In the genomic region with DNA sequence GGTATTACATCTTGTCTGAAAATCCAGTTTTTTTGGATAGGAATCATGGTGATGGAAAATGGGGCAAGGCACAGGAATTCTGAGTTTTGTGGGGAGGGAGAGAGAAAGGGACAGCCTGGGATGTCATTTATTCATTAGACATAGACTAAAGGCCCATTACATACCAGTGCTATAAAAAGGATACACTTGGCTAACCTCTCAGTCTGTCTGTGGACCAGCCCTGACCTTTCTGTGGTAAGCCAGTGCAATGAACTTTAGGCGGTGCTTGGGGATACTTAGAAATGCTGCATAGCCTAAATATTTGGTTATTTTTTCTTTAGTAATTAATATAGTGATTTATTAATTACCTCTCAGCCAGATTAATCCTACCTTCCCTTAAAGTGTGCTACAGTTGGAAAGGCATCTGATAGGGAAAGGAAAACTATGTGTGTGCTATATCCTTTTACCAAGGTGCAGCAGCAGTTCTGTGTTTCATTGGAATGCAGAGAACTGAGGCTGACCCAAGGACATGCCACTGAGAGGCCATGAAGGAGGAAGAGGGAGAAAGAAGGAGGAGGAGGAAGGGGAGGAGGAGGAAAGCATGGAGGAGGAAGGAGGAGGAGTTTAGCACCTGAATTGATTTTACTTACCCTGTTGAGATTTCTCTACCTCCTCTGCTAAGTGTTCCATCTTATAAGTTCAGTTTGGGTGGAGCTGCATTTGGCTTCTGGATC, we compare ENCODE assay signal across 28 cellular contexts. TPM values are rescaled to one million over a fixed set of nuclear protein-coding genes. Genes with fewer than 3 reads are reported as not detected.
DNase-seq lines count a peak whose midpoint lies in the region; ATAC-seq and TF ChIP-seq lines count a peak whose summit lies in the region.
"Had no signal": no experiment of that assay in that cellular context is flagged by ENCODE, and none has a peak within 500 bp of the region (broad histone marks: within the 10 kb centered on the region; RNA-seq: fewer than 3 reads in every experiment).

No MANE protein-coding gene starts in this region.

- H3K4me3 ChIP-seq in BLaER1 treated with 17β-estradiol and CSF1 and Interleukin-3, amounts not matched to agents 10 nM and 100 nM: no peak overlapping the region
- H3K4me3 ChIP-seq: A549, breast epithelium, gastroesophageal sphincter, hepatocyte, SJCRH30, thoracic aorta had no signal

- peaks cover 0 to 8% (median 0%) of the 10 kb centered on the region in 11 experiments; a peak in 5 of 22 replicates for H3K36me3 ChIP-seq in BLaER1 treated with 17β-estradiol and CSF1 and Interleukin-3, amounts not matched to agents 10 nM and 100 nM
- H3K36me3 ChIP-seq: breast epithelium, thoracic aorta, WERI-Rb-1 had no signal

- TF ChIP-seq CTCF in VCaP (conservative IDR thresholded peaks at IDR 0.05): no peak
- no peak for TF ChIP-seq CTCF in progenitor cell of endocrine pancreas (IDR thresholded peaks at IDR 0.05; ENCODE audit: unreplicated experiment)

- H3K27me3 ChIP-seq in BLaER1 treated with 17β-estradiol and CSF1 and Interleukin-3, amounts not matched to agents 10 nM and 100 nM: no peaks in the 10 kb centered on the region
- H3K27me3 ChIP-seq: breast epithelium, gastroesophageal sphincter, SJCRH30 had no signal

- peak overlapping the region in 7 of 11 experiments; percentile 15 to 35 (median 23); a peak in 11 of 22 replicates for H3K4me2 ChIP-seq in BLaER1 treated with 17β-estradiol and CSF1 and Interleukin-3, amounts not matched to agents 10 nM and 100 nM
- H3K4me2 ChIP-seq: A549, hepatocyte had no signal

- peaks cover 3% of the 10 kb centered on the region for H3K4me1 Mint-ChIP-seq in progenitor cell of endocrine pancreas (ENCODE audit: low read depth)
- no peaks in the 10 kb centered on the region for H3K4me1 Mint-ChIP-seq in activated T-cell treated with anti-CD3 and anti-CD28 coated beads, Interleukin-2, amount 50 U/mL, for 72 hours (ENCODE audit: low read depth)
- H3K4me1 Mint-ChIP-seq in activated CD4-positive, alpha-beta T cell treated with anti-CD3 and anti-CD28 coated beads, Interleukin-2, amount 10 ng/mL, durations not matched to agents 24 days and 14 days: no peaks in the 10 kb centered on the region
- H3K4me1 Mint-ChIP-seq: natural killer cell; stimulated activated naive CD8-positive, alpha-beta T cell treated with anti-CD3 and anti-CD28 coated beads, Interleukin-15, amount 100 ng/mL, for 72 hours had no signal

- intact Hi-C loops in activated CD4-positive, alpha-beta T cell treated with anti-CD3 and anti-CD28 coated beads, Interleukin-2, amount 10 ng/mL, durations not matched to agents 24 days and 14 days (cut with micrococcal nuclease): no loop called here

- no peak overlapping the region for H3K27ac ChIP-seq in BLaER1 treated with 17β-estradiol and CSF1 and Interleukin-3, amounts not matched to agents 10 nM and 100 nM
- peak overlapping the region; percentile 59 for H3K27ac ChIP-seq in VCaP
- H3K27ac ChIP-seq: A549, breast epithelium, gastroesophageal sphincter, hepatocyte, SJCRH30, thoracic aorta, WERI-Rb-1 had no signal

- no peaks in the 10 kb centered on the region for H3K36me3 Mint-ChIP-seq in progenitor cell of endocrine pancreas (ENCODE audit: insufficient read depth)
- no peaks in the 10 kb centered on the region for H3K36me3 Mint-ChIP-seq in activated T-cell treated with anti-CD3 and anti-CD28 coated beads, Interleukin-2, amount 50 U/mL, for 72 hours (ENCODE audit: insufficient read depth in 2 of 2)
- no peaks in the 10 kb centered on the region for H3K36me3 Mint-ChIP-seq in activated CD4-positive, alpha-beta T cell treated with anti-CD3 and anti-CD28 coated beads, Interleukin-2, amount 10 ng/mL, durations not matched to agents 24 days and 14 days (ENCODE audit: low read depth)
- H3K36me3 Mint-ChIP-seq: activated naive CD8-positive, alpha-beta T cell; natural killer cell had no signal

- no peaks in the 10 kb centered on the region for H3K27me3 Mint-ChIP-seq in progenitor cell of endocrine pancreas
- H3K27me3 Mint-ChIP-seq in activated T-cell treated with anti-CD3 and anti-CD28 coated beads, Interleukin-2, amount 50 U/mL, for 72 hours (ENCODE audit: low read depth): peaks cover 11% of the 10 kb centered on the region
- H3K27me3 Mint-ChIP-seq in activated CD4-positive, alpha-beta T cell treated with anti-CD3 and anti-CD28 coated beads, Interleukin-2, amount 10 ng/mL, durations not matched to agents 24 days and 14 days: no peaks in the 10 kb centered on the region

- no peaks in the 10 kb centered on the region for H3K9me3 ChIP-seq in BLaER1 treated with 17β-estradiol and CSF1 and Interleukin-3, amounts not matched to agents 10 nM and 100 nM (replicated peaks in 1 of 11)
- H3K9me3 ChIP-seq: A549, breast epithelium, gastroesophageal sphincter, SJCRH30, thoracic aorta had no signal

- no peaks in the 10 kb centered on the region for H3K9me3 Mint-ChIP-seq in progenitor cell of endocrine pancreas (ENCODE audit: low read depth)
- no peaks in the 10 kb centered on the region for H3K9me3 Mint-ChIP-seq in activated T-cell treated with anti-CD3 and anti-CD28 coated beads, Interleukin-2, amount 50 U/mL, for 72 hours
- no peaks in the 10 kb centered on the region for H3K9me3 Mint-ChIP-seq in activated CD4-positive, alpha-beta T cell treated with anti-CD3 and anti-CD28 coated beads, Interleukin-2, amount 10 ng/mL, durations not matched to agents 24 days and 14 days

- no peak for ATAC-seq in activated T-cell treated with anti-CD3 and anti-CD28 coated beads, Interleukin-2, amount 50 U/mL, for 72 hours (replicated peaks in 1 of 2)
- ATAC-seq: A549; gastroesophageal sphincter; natural killer cell; stimulated activated naive CD8-positive, alpha-beta T cell treated with anti-CD3 and anti-CD28 coated beads, Interleukin-15, amount 100 ng/mL, for 72 hours had no signal

- DNase-seq in left kidney (ENCODE audit: low read depth, low spot score) (peak; percentile 15), progenitor cell of endocrine pancreas (ENCODE audit: low spot score, unreplicated experiment) (no peak), NCI-H1694 treated with DMSO at 0.1 percent for 48 hours (lab: John Stamatoyannopoulos, UW) (no peak), NCI-H2107 treated with DMSO at 0.1 percent for 48 hours (lab: John Stamatoyannopoulos, UW; ENCODE audit: unreplicated experiment) (no peak)
- DNase-seq in activated T-cell treated with anti-CD3 and anti-CD28 coated beads, Interleukin-2, amount 50 U/mL, for 72 hours: no peak
- DNase-seq in activated CD4-positive, alpha-beta T cell treated with anti-CD3 and anti-CD28 coated beads, Interleukin-2, amount 10 ng/mL, durations not matched to agents 24 days and 14 days: no peak
- DNase-seq: activated CD4-positive, alpha-beta T cell treated with anti-CD3 and anti-CD28 coated beads for 48 hours; activated CD8-positive, alpha-beta memory T cell treated with anti-CD3 and anti-CD28 coated beads for 24 hours; activated T-cell treated with anti-CD3 and anti-CD28 coated beads for 4 hours; EL; natural killer cell; NCI-H1436 treated with DMSO at 0.1 percent for 48 hours; NCI-H748 treated with DMSO at 0.1 percent for 48 hours; RPMI8226; SJCRH30; small intestine; stimulated activated naive CD8-positive, alpha-beta T cell treated with anti-CD3 and anti-CD28 coated beads, Interleukin-15, amount 100 ng/mL, for 72 hours; T-helper 9 cell; WERI-Rb-1 had no signal

- H4K20me1 ChIP-seq in BLaER1 treated with 17β-estradiol and CSF1 and Interleukin-3, amounts not matched to agents 10 nM and 100 nM: peaks cover 0 to 6% (median 0%) of the 10 kb centered on the region in 11 experiments; a peak in 1 of 22 replicates

- peak overlapping the region; percentile 27 for H3K27ac Mint-ChIP-seq in progenitor cell of endocrine pancreas
- H3K27ac Mint-ChIP-seq in activated T-cell treated with anti-CD3 and anti-CD28 coated beads, Interleukin-2, amount 50 U/mL, for 72 hours: no peak overlapping the region
- no peak overlapping the region for H3K27ac Mint-ChIP-seq in activated CD4-positive, alpha-beta T cell treated with anti-CD3 and anti-CD28 coated beads, Interleukin-2, amount 10 ng/mL, durations not matched to agents 24 days and 14 days
- H3K27ac Mint-ChIP-seq: activated naive CD8-positive, alpha-beta T cell; B cell; natural killer cell; stimulated activated naive CD8-positive, alpha-beta T cell treated with anti-CD3 and anti-CD28 coated beads, Interleukin-15, amount 100 ng/mL, for 72 hours had no signal

- no peak overlapping the region for H3K4me3 Mint-ChIP-seq in progenitor cell of endocrine pancreas (ENCODE audit: low read depth)
- H3K4me3 Mint-ChIP-seq in activated T-cell treated with anti-CD3 and anti-CD28 coated beads, Interleukin-2, amount 50 U/mL, for 72 hours: no peak overlapping the region
- H3K4me3 Mint-ChIP-seq in activated CD4-positive, alpha-beta T cell treated with anti-CD3 and anti-CD28 coated beads, Interleukin-2, amount 10 ng/mL, durations not matched to agents 24 days and 14 days: no peak overlapping the region
- H3K4me3 Mint-ChIP-seq: activated naive CD8-positive, alpha-beta T cell; B cell; natural killer cell; stimulated activated naive CD8-positive, alpha-beta T cell treated with anti-CD3 and anti-CD28 coated beads, Interleukin-15, amount 100 ng/mL, for 72 hours had no signal

- H3K9ac ChIP-seq in BLaER1 treated with 17β-estradiol and CSF1 and Interleukin-3, amounts not matched to agents 10 nM and 100 nM: no peak overlapping the region

- peaks cover 33 to 80% (median 75%) of the 10 kb centered on the region in 10 experiments for H3K4me1 ChIP-seq in BLaER1 treated with 17β-estradiol and CSF1 and Interleukin-3, amounts not matched to agents 10 nM and 100 nM
- H3K4me1 ChIP-seq: A549, breast epithelium had no signal

RNA-seq across cellular contexts. Expression of gene KCNS3, which starts 37.5 kb away (rescaled TPM):
- 7.4 and 8.2 TPM in 2 replicates for total RNA-seq in progenitor cell of endocrine pancreas
- total RNA-seq in activated T-cell treated with anti-CD3 and anti-CD28 coated beads, Interleukin-2, amount 50 U/mL, for 72 hours: not detected
- total RNA-seq in activated CD4-positive, alpha-beta T cell treated with anti-CD3 and anti-CD28 coated beads, Interleukin-2, amount 10 ng/mL, durations not matched to agents 24 days and 14 days: not detected in 2 replicates
- total RNA-seq: natural killer cell had no signal
